Comparison of ENCODE assay signal across 8 cellular contexts in the genomic region with DNA sequence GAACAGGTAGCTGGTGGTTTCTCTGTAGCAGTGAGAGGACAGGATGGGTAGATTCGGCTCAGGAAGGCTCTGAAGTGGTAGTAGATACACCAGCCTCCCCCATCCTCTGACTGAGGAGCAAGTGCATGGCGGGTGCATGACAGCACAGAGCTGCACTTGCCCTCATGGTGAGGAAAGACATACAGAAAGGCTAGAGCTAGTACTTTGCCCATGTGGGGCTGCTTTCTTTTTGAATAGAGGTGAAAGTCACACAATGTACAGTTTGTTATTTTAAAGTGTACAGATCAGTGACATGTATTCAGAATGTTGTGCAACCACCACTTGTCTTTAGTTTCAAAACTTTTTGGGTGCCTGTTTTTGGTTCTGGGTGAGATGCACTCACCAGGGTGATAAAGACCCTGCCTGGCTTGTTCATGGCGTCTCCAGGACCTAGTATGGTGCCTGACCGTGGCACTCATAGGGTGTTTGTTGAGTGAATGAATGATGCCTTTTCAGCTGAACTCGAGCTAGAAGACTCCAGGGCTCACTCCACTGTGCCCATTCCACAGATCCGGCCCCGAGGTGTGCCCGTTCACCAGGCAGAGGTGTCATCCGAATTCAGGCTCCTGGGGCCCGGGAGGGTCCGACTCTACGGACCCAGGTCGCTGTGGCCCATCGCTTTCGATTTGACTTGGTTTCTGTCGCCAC. TPM values are rescaled to one million over a fixed set of nuclear protein-coding genes. Genes with fewer than 3 reads are reported as not detected.
DNase-seq lines count a peak whose midpoint lies in the region; ATAC-seq and TF ChIP-seq lines count a peak whose summit lies in the region.

No MANE protein-coding gene starts in this region.

- no TSS peak for BruUV-seq in Calu3 (replicated peaks; lab: Mats Ljungman, UMichigan)

- H3K4me1 Mint-ChIP-seq in Calu3 (ENCODE audit: low read depth, unreplicated experiment), result peaks cover 24% of the 10 kb centered on the region
- H3K4me1 Mint-ChIP-seq in activated naive CD4-positive, alpha-beta T cell treated with anti-CD3 and anti-CD28 coated beads, Interleukin-2, amount 50 U/mL, for 24 hours, result peaks cover 68% of the 10 kb centered on the region

- peak overlapping the region; percentile 14 for H3K4me3 Mint-ChIP-seq in Calu3 (ENCODE audit: low read depth, unreplicated experiment)
- peak overlapping the region; percentile 87 for H3K4me3 Mint-ChIP-seq in activated naive CD4-positive, alpha-beta T cell treated with anti-CD3 and anti-CD28 coated beads, Interleukin-2, amount 50 U/mL, for 24 hours

- H3K27ac ChIP-seq in urinary bladder (ENCODE audit: low read depth), result peak overlapping the region; percentile 81

- 26 to 34% methylated on average over 13 to 15 of the region's 16 CpGs for WGBS in lower leg skin, 2 donors
- 26% methylated on average over 16 of the region's 16 CpGs for WGBS in urinary bladder

- H3K4me3 ChIP-seq in lower leg skin (ENCODE audit: low read depth, poor library complexity, severe bottlenecking) (peak overlapping the region; percentile 18), urinary bladder (ENCODE audit: low read depth, low read length) (peak overlapping the region; percentile 65)

- no peak for TF ChIP-seq POLR2A in lower leg skin (IDR thresholded peaks at IDR 0.05)

- H3K4me1 ChIP-seq in urinary bladder (ENCODE audit: insufficient read depth), result peaks cover 2% of the 10 kb centered on the region

- peak; percentile 47 for ATAC-seq in HG02610 (IDR thresholded peaks at IDR 0.05; ENCODE audit: unreplicated experiment)

- H3K36me3 Mint-ChIP-seq in Calu3 (ENCODE audit: insufficient read depth, unreplicated experiment), result peaks cover 11% of the 10 kb centered on the region
- no peaks in the 10 kb centered on the region for H3K36me3 Mint-ChIP-seq in activated naive CD4-positive, alpha-beta T cell treated with anti-CD3 and anti-CD28 coated beads, Interleukin-2, amount 50 U/mL, for 24 hours

- no peaks in the 10 kb centered on the region for H3K36me3 ChIP-seq in urinary bladder (ENCODE audit: insufficient read depth)

- no peaks in the 10 kb centered on the region for H3K9me3 Mint-ChIP-seq in Calu3 (ENCODE audit: low read depth, unreplicated experiment)
- no peaks in the 10 kb centered on the region for H3K9me3 Mint-ChIP-seq in activated naive CD4-positive, alpha-beta T cell treated with anti-CD3 and anti-CD28 coated beads, Interleukin-2, amount 50 U/mL, for 24 hours

- intact Hi-C loops in Calu3 (cut with micrococcal nuclease; ENCODE audit: unreplicated experiment) (no loop called here), lower leg skin (cut with DNase I; ENCODE audit: low total_unique reads) (no loop called here)

- CTCF ChIA-PET in Calu3 (lab: Charles Lee), result interaction anchor here (0.5 to 0.6 kb wide), 2 partner anchors 15 to 219 kb away, joined by 3 read pairs; no protein-coding TSS in a partner anchor

- DNase-seq in Calu3 (no peak), lower leg skin (ENCODE audit: low spot score in 2 of 2) (no peak), ureter (ENCODE audit: low spot score) (no peak), NCI-H2081 treated with DMSO at 0.1 percent for 48 hours (lab: John Stamatoyannopoulos, UW) (no peak), NCI-H69 (lab: John Stamatoyannopoulos, UW) (no peak)

- H3K27me3 Mint-ChIP-seq in Calu3 (ENCODE audit: unreplicated experiment), result no peaks in the 10 kb centered on the region
- no peaks in the 10 kb centered on the region for H3K27me3 Mint-ChIP-seq in activated naive CD4-positive, alpha-beta T cell treated with anti-CD3 and anti-CD28 coated beads, Interleukin-2, amount 50 U/mL, for 24 hours

- H3K27ac Mint-ChIP-seq in Calu3 (ENCODE audit: unreplicated experiment), result no peak overlapping the region
- H3K27ac Mint-ChIP-seq in activated naive CD4-positive, alpha-beta T cell treated with anti-CD3 and anti-CD28 coated beads, Interleukin-2, amount 50 U/mL, for 24 hours, result peak overlapping the region; percentile 92

- TF ChIP-seq CTCF in Calu3 (IDR thresholded peaks at IDR 0.05; ENCODE audit: unreplicated experiment), result no peak
- no peak for TF ChIP-seq CTCF in lower leg skin (IDR thresholded peaks at IDR 0.05)

RNA-seq across cellular contexts. Expression of a gene that starts 0.4 kb away (rescaled TPM):
- total RNA-seq in Calu3 (2022) (10.0 and 10.1 TPM in 2 replicates), lower leg skin (10 to 100 TPM; 10.1 to 35.6 (median 14.0) TPM), urinary bladder (8.0 TPM), ureter (32.8 TPM)
- 157 TPM for polyA plus RNA-seq in urinary bladder

RNA-seq across cellular contexts. Expression of a gene that starts 6.4 kb away (rescaled TPM):
- 90.8 and 107 TPM in 2 replicates for total RNA-seq in Calu3 (2022)
- total RNA-seq in lower leg skin, result 100 to 1,000 TPM in 2 of 4 donors, 10 to 100 TPM in 2; 88.3 to 207 (median 113) TPM
- total RNA-seq in urinary bladder, result 14.8 TPM
- polyA plus RNA-seq in urinary bladder, result 89.9 TPM
- total RNA-seq in ureter, result 165 TPM

RNA-seq across cellular contexts. Expression of a gene that starts 11.7 kb away (rescaled TPM):
- total RNA-seq in Calu3 (2022), result 101 and 102 TPM in 2 replicates
- 100 to 1,000 TPM in 3 of 4 donors, 10 to 100 TPM in 1; 63.1 to 114 (median 107) TPM for total RNA-seq in lower leg skin
- 71.6 TPM for total RNA-seq in urinary bladder
- polyA plus RNA-seq in urinary bladder, result 183 TPM
- 115 TPM for total RNA-seq in ureter

RNA-seq across cellular contexts. Expression of a gene that starts 18.7 kb away (rescaled TPM):
- total RNA-seq in Calu3 (2022) (12.1 and 13.3 TPM in 2 replicates), lower leg skin (10 to 100 TPM in 2 of 4 donors, 1 to 10 TPM in 2; 5.8 to 13.7 (median 9.5) TPM), urinary bladder (6.3 TPM), ureter (19.5 TPM)
- polyA plus RNA-seq in urinary bladder, result 39.0 TPM

RNA-seq across cellular contexts. Expression of a gene that starts 22.5 kb away (rescaled TPM):
- total RNA-seq in Calu3 (2022) (66.2 and 67.7 TPM in 2 replicates), lower leg skin (10 to 100 TPM; 15.8 to 37.1 (median 25.8) TPM), urinary bladder (42.3 TPM), ureter (48.9 TPM)
- polyA plus RNA-seq in urinary bladder, result 26.4 TPM
